Comparison of ENCODE assay signal across 8 cellular contexts in genomic region chr3:128432898-128433629, GRCh38. TPM values are rescaled to one million over a fixed set of nuclear protein-coding genes. Genes with fewer than 3 reads are reported as not detected.
DNase-seq lines count a peak whose midpoint lies in the region; ATAC-seq and TF ChIP-seq lines count a peak whose summit lies in the region.

No MANE protein-coding gene starts in this region.

- H3K23ac ChIP-seq in H9 (ENCODE audit: insufficient read length, low read depth, low read length) = no peak overlapping the region

- peaks cover 15% of the 10 kb centered on the region; the same call in 1 of the 2 replicates for H3K27me3 ChIP-seq in H9 (ENCODE audit: insufficient read depth, low read length)

- H3K27me3 Mint-ChIP-seq in H9 (ENCODE audit: low read depth) (peaks cover 81% of the 10 kb centered on the region), brain (peaks cover 30% of the 10 kb centered on the region)

- H3K9ac ChIP-seq in H9 (ENCODE audit: extremely low read depth, insufficient read length, low read length) = no peak overlapping the region

- peaks cover 2% of the 10 kb centered on the region; the same call in 1 of the 2 replicates for H3K4me1 ChIP-seq in H9 (ENCODE audit: insufficient read depth, low read length)

- H3K4ac ChIP-seq in H9 (ENCODE audit: low read depth, low read length) = no peak overlapping the region

- no peak overlapping the region for H3K18ac ChIP-seq in H9 (ENCODE audit: insufficient read length, low read depth, low read length)

- no peak overlapping the region for H2BK120ac ChIP-seq in H9 (ENCODE audit: low read depth, low read length, poor library complexity, severe bottlenecking)

- H2BK15ac ChIP-seq in H9 (ENCODE audit: low read depth, low read length) = no peak overlapping the region

- H4K20me1 ChIP-seq in H9 (ENCODE audit: control insufficient read depth, insufficient read depth, insufficient read length) = no peaks in the 10 kb centered on the region

- H4K91ac ChIP-seq in H9 (ENCODE audit: insufficient read length, low read depth, low read length) = peak overlapping the region; percentile 29

- H2BK20ac ChIP-seq in H9 (ENCODE audit: low read depth, low read length, poor library complexity, severe bottlenecking) = no peak overlapping the region

- H2BK12ac ChIP-seq in H9 (ENCODE audit: insufficient read length, low read depth, low read length) = no peak overlapping the region

- H3K27ac ChIP-seq in H9 (ENCODE audit: insufficient read length, low read depth, low read length) = no peak overlapping the region

- H4K8ac ChIP-seq in H9 (replicated peaks; ENCODE audit: insufficient read length, low read depth, low read length) = no peak overlapping the region

- H3T11ph ChIP-seq in H9 (ENCODE audit: low read length) = no peak overlapping the region

- ATAC-seq in HG02798 (IDR thresholded peaks at IDR 0.05; ENCODE audit: poor library complexity, unreplicated experiment) = no peak
- ATAC-seq in HG02885 (IDR thresholded peaks at IDR 0.05; ENCODE audit: poor library complexity, unreplicated experiment) = no peak

- H3K27ac Mint-ChIP-seq in H9 (no peak overlapping the region), brain (no peak overlapping the region)

- H3K4me2 ChIP-seq in H9 (ENCODE audit: insufficient read depth, insufficient read length, low read length) = peak overlapping the region; percentile 76

- H3K36me3 Mint-ChIP-seq in H9 (ENCODE audit: insufficient read depth in 1 of 3, low read depth in 3 of 3) (no peaks in the 10 kb centered on the region; a peak in 2 of 7 replicates), brain (no peaks in the 10 kb centered on the region)

- peak overlapping the region; percentile 41 to 72 for H3K4me3 Mint-ChIP-seq in H9
- H3K4me3 Mint-ChIP-seq in brain = peak overlapping the region in 4 of 5 experiments; percentile 27 to 67 (median 49)

- DNase-seq in AG08395 (ENCODE audit: low spot score) (peak; percentile 21), H9 (peak; percentile 74), myocyte (ENCODE audit: low read depth) (peak; percentile 21), NCI-H187 treated with DMSO at 0.1 percent for 48 hours (lab: John Stamatoyannopoulos, UW) (no peak), T1000 (lab: John Stamatoyannopoulos, UW) (no peak)

- no peaks in the 10 kb centered on the region; a peak in 1 of 5 replicates for H3K9me3 Mint-ChIP-seq in H9
- peaks cover 0 to 7% (median 0%) of the 10 kb centered on the region in 5 experiments for H3K9me3 Mint-ChIP-seq in brain

- H3K79me1 ChIP-seq in H9 (ENCODE audit: insufficient read depth, low read depth, low read length, poor library complexity, severe bottlenecking) = no peaks in the 10 kb centered on the region

- H3K9me3 ChIP-seq in H9 (ENCODE audit: control insufficient read depth, low read depth, low read length) = no peaks in the 10 kb centered on the region

- peak overlapping the region; percentile 43; the same call in 1 of the 2 replicates for H3K14ac ChIP-seq in H9 (ENCODE audit: insufficient read depth, low read length)

- H3K4me1 Mint-ChIP-seq in H9 = peaks cover 47 to 61% of the 10 kb centered on the region in 2 experiments
- H3K4me1 Mint-ChIP-seq in brain = peaks cover 35% of the 10 kb centered on the region

- peaks cover 7% of the 10 kb centered on the region for H3K23me2 ChIP-seq in H9 (ENCODE audit: insufficient read length, low read depth, low read length, poor library complexity, severe bottlenecking)

- TF ChIP-seq CTCF in H9 (conservative IDR thresholded peaks at IDR 0.05) (no peak), brain (conservative IDR thresholded peaks at IDR 0.05) (no peak)

- no peak overlapping the region for H2AFZ ChIP-seq in H9 (ENCODE audit: low read length)

- no peak overlapping the region for H4K5ac ChIP-seq in H9 (ENCODE audit: insufficient read length, low read depth, low read length)

- no peaks in the 10 kb centered on the region for H3K79me2 ChIP-seq in H9 (ENCODE audit: insufficient read depth, low read length)

- H2BK5ac ChIP-seq in H9 (ENCODE audit: insufficient read length, low read length) = no peak overlapping the region

- H2AK5ac ChIP-seq in H9 (ENCODE audit: insufficient read length, low read length) = no peak overlapping the region

- no peak overlapping the region for H3K56ac ChIP-seq in H9 (ENCODE audit: insufficient read length, low read depth, low read length)

- WGBS in H9 (ENCODE audit: extremely low coverage, insufficient read length, low lambda C conversion rate) = no CpG with 5 or more reads among the region's 58 CpGs

RNA-seq across cellular contexts. Expression of gene DNAJB8, which starts 33.6 kb away (rescaled TPM):
- total RNA-seq in H9 (2021) = not detected in 2 replicates
- not detected for polyA plus RNA-seq in brain (ENCODE audit: insufficient read depth, low read depth, low replicate concordance)
- not detected in 2 replicates for total RNA-seq in myocyte
- polyA plus RNA-seq in myocyte (2012) = not detected

RNA-seq across cellular contexts. Expression of gene GATA2, which starts 59.9 kb away (rescaled TPM):
- total RNA-seq in H9 (2021) (1.9 and 2.7 TPM in 2 replicates), myocyte (0.05 TPM in 1 of 2 replicates, not detected in the other)
- 3.7 TPM for polyA plus RNA-seq in brain (ENCODE audit: insufficient read depth, low read depth, low replicate concordance)
- polyA plus RNA-seq in myocyte (2012) = 0.38 TPM

Comparison
In these comparisons a context has a peak if more than half of its experiments do, and no peak if none do; other contexts are left out.
1. DNase-seq: peak in AG08395 (single experiment), H9 (single experiment) and myocyte (single experiment); none in NCI-H187 treated with DMSO at 0.1 percent for 48 hours (single experiment) and T1000 (single experiment).